Comparison of ENCODE assay signal across 9 cellular contexts in genomic region chr6:87152528-87152950, GRCh38. TPM values are rescaled to one million over a fixed set of nuclear protein-coding genes. Genes with fewer than 3 reads are reported as not detected.
DNase-seq lines count a peak whose midpoint lies in the region; ATAC-seq and TF ChIP-seq lines count a peak whose summit lies in the region.
"Had no signal": no experiment of that assay in that cellular context is flagged by ENCODE, and none has a peak within 500 bp of the region (broad histone marks: within the 10 kb centered on the region; RNA-seq: fewer than 3 reads in every experiment).

No MANE protein-coding gene starts in this region.

- 47 to 50% methylated on average over 17 to 22 of the region's 22 CpGs for WGBS in body of pancreas, 2 donors
- WGBS in mesendoderm (ENCODE audit: extremely low coverage, insufficient coverage, low lambda C conversion rate), result no CpG with 5 or more reads among the region's 22 CpGs

- peak overlapping the region; percentile 78 to 92 (median 87) for H3K4me3 Mint-ChIP-seq in CD8-positive, alpha-beta memory T cell

- H3K79me1 ChIP-seq in mesendoderm (ENCODE audit: low read length), result no peaks in the 10 kb centered on the region

- no peaks in the 10 kb centered on the region for H3K36me3 ChIP-seq in CD8-positive, alpha-beta memory T cell (ENCODE audit: insufficient read depth, low read length)
- H3K36me3 ChIP-seq in body of pancreas (replicated peaks in 1 of 2; ENCODE audit: insufficient read depth in 1 of 2, low read depth in 2 of 2) (no peaks in the 10 kb centered on the region), mesendoderm (ENCODE audit: control insufficient read depth, insufficient read depth, low read length) (no peaks in the 10 kb centered on the region)

- H3K56ac ChIP-seq in mesendoderm (ENCODE audit: low read length), result peak overlapping the region; percentile 93

- TF ChIP-seq CTCF in body of pancreas (IDR thresholded peaks at IDR 0.05), result no peak

- no peaks in the 10 kb centered on the region for H3K27me3 ChIP-seq in CD8-positive, alpha-beta memory T cell (ENCODE audit: insufficient read depth, low read length, poor library complexity, severe bottlenecking)
- no peaks in the 10 kb centered on the region for H3K27me3 ChIP-seq in body of pancreas
- no peaks in the 10 kb centered on the region for H3K27me3 ChIP-seq in mesendoderm (ENCODE audit: insufficient read depth, low read length, poor library complexity)

- no peak overlapping the region for H2BK15ac ChIP-seq in mesendoderm (replicated peaks; ENCODE audit: low read depth)

- H3K27ac ChIP-seq in CD8-positive, alpha-beta memory T cell (ENCODE audit: low read depth, low read length), result peak overlapping the region; percentile 52
- H3K27ac ChIP-seq in body of pancreas (peak overlapping the region in 3 of 4 donors; percentile 82 to 91 (median 86)), mesendoderm (ENCODE audit: low read depth, low read length) (no peak overlapping the region)

- H3K27ac Mint-ChIP-seq in CD8-positive, alpha-beta memory T cell, result peak overlapping the region; percentile 80 to 97 (median 92)

- peaks cover 0 to 20% (median 0%) of the 10 kb centered on the region in 3 donors for H3K36me3 Mint-ChIP-seq in CD8-positive, alpha-beta memory T cell

- H3K4me1 Mint-ChIP-seq in CD8-positive, alpha-beta memory T cell, result peaks cover 43 to 49% (median 44%) of the 10 kb centered on the region in 3 donors

- no peak overlapping the region for H2BK120ac ChIP-seq in mesendoderm (ENCODE audit: low read depth, low read length)

- CTCF ChIA-PET in CD8-positive, alpha-beta memory T cell (lab: Charles Lee), result interaction anchor here (1.0 to 1.8 kb wide), 3 partner anchors 10 to 103 kb away, joined by 3 to 9 read pairs (median 3); no protein-coding TSS in a partner anchor

- H3K23ac ChIP-seq in mesendoderm (ENCODE audit: low read length), result no peak overlapping the region

- H3K4me1 ChIP-seq in CD8-positive, alpha-beta memory T cell (ENCODE audit: insufficient read depth, low read length), result peaks cover 40% of the 10 kb centered on the region
- peaks cover 31% of the 10 kb centered on the region for H3K4me1 ChIP-seq in body of pancreas
- H3K4me1 ChIP-seq in mesendoderm (ENCODE audit: control insufficient read depth, low read depth, low read length), result no peaks in the 10 kb centered on the region

- no peak overlapping the region for H2BK5ac ChIP-seq in mesendoderm (ENCODE audit: low read length)

- POLR2A ChIA-PET in CD8-positive, alpha-beta memory T cell (lab: Charles Lee), result interaction anchor here (0.7 kb wide), 1 partner anchor 1880 kb away, joined by 9 read pairs; no protein-coding TSS in a partner anchor

- no peak overlapping the region for H4K5ac ChIP-seq in mesendoderm (ENCODE audit: low read length)

- no peak overlapping the region for H4K8ac ChIP-seq in mesendoderm (ENCODE audit: low read depth, low read length)

- no peaks in the 10 kb centered on the region for H3K9me3 ChIP-seq in CD8-positive, alpha-beta memory T cell (ENCODE audit: low read length)
- no peaks in the 10 kb centered on the region for H3K9me3 ChIP-seq in body of pancreas
- H3K9me3 ChIP-seq: mucosa of descending colon had no signal

- TF ChIP-seq POLR2A in body of pancreas (IDR thresholded peaks at IDR 0.05), result no peak

- peaks cover 17% of the 10 kb centered on the region for H3K79me2 ChIP-seq in mesendoderm (ENCODE audit: control insufficient read depth, insufficient read depth, low read length)

- H3K9me3 Mint-ChIP-seq in CD8-positive, alpha-beta memory T cell, result no peaks in the 10 kb centered on the region

- H3K9ac ChIP-seq in mesendoderm (ENCODE audit: low read length), result peak overlapping the region; percentile 77

- ATAC-seq in HG03432 (IDR thresholded peaks at IDR 0.05; ENCODE audit: unreplicated experiment), result peak; percentile 0
- no peak for ATAC-seq in body of pancreas
- ATAC-seq in HG03521 (IDR thresholded peaks at IDR 0.05; ENCODE audit: unreplicated experiment), result no peak

- peak overlapping the region; percentile 63 for H3K4me3 ChIP-seq in CD8-positive, alpha-beta memory T cell (ENCODE audit: low read length)
- H3K4me3 ChIP-seq in body of pancreas (peak overlapping the region; percentile 29 to 45), mesendoderm (ENCODE audit: low read length) (peak overlapping the region; percentile 42)
- H3K4me3 ChIP-seq: mucosa of descending colon had no signal

- intact Hi-C loops in body of pancreas (cut with DNase I), result no loop called here

- peaks cover 0 to 2% of the 10 kb centered on the region in 2 donors for H3K27me3 Mint-ChIP-seq in CD8-positive, alpha-beta memory T cell

- no peak overlapping the region for H2AK5ac ChIP-seq in mesendoderm (ENCODE audit: low read length)

- no peak overlapping the region for H3K18ac ChIP-seq in mesendoderm (ENCODE audit: low read length)

- peak overlapping the region; percentile 82 for H3K4me2 ChIP-seq in mesendoderm (ENCODE audit: low read length)

- no peak for DNase-seq in CD8-positive, alpha-beta memory T cell
- DNase-seq in body of pancreas (no peak), mesendoderm (no peak), dermis blood vessel endothelial cell (no peak), COR-L47 (lab: John Stamatoyannopoulos, UW) (no peak), GOT3 (lab: John Stamatoyannopoulos, UW) (no peak)

- H3K4ac ChIP-seq in mesendoderm (ENCODE audit: low read depth, low read length), result no peak overlapping the region

RNA-seq across cellular contexts. Expression of gene ZNF292, which starts 2.8 kb away (rescaled TPM):
- total RNA-seq in CD8-positive, alpha-beta memory T cell, result 10 to 100 TPM; 49.3 to 50.7 TPM
- 37.9 TPM for polyA plus RNA-seq in CD8-positive, alpha-beta memory T cell
- 10 to 100 TPM; 28.0 to 30.3 TPM for total RNA-seq in body of pancreas
- 11.2 TPM for polyA plus RNA-seq in mesendoderm (2013, experiment 1 of 2)
- 10.5 TPM for polyA plus RNA-seq in mesendoderm (2013, experiment 2 of 2)
- total RNA-seq in dermis blood vessel endothelial cell, result 23.8 and 31.7 TPM in 2 replicates

RNA-seq across cellular contexts. Expression of gene CGA, which starts 57.6 kb away (rescaled TPM):
- not detected for total RNA-seq in CD8-positive, alpha-beta memory T cell
- not detected for polyA plus RNA-seq in CD8-positive, alpha-beta memory T cell
- total RNA-seq in body of pancreas (not detected), dermis blood vessel endothelial cell (not detected in 2 replicates)
- polyA plus RNA-seq in mesendoderm (2013, experiment 1 of 2), result not detected
- 0.06 TPM for polyA plus RNA-seq in mesendoderm (2013, experiment 2 of 2)
- total RNA-seq: mucosa of descending colon had no signal
